Comparison of ENCODE assay signal across 10 cellular contexts in the genomic region with DNA sequence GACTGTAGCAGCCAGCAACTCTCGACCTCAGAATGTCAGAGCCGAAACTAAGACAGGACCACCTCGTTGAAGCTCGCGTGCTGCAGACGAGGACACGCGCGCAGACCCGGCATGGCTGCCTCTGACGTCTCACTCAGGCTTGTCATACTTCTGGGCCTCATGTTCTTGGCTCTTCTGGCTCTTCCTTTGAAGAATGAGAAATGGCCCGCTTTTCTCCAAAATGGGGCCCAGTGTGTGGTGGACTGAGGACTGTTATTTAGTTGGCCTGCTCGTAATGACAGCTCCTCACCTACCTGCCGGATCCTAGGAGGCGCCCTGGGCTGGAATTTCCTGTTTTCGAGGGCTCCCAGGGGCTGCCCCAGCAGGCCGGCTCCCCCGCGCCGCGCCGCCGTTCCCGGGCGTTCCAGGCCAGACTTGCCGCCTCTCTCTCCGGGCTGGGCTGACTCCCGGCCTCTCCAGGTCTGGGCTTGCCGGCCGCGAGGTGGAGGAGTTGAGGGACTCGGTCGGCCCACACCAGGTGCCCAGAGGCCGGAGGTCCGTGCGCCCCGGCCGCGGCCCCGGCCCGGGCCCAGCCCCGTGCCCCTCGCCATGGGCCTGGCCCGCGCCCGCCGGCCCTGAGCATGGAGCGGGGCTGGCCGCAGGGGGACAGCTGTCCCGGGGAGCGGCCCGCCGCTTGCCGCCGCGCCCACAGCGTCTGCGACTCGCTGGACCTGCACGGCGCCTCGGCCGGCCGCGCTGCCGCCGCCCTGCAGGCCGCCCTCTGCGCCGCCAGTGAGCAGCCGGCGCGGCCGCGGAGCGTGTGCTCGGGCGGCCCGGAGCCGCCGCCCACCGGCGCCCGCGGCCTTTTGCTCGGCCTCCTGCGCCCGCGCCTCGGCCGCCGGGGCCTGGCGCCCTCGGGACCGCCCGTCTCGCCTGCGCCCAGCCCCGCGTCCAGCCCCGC. TPM values are rescaled to one million over a fixed set of nuclear protein-coding genes. Genes with fewer than 3 reads are reported as not detected.
DNase-seq lines count a peak whose midpoint lies in the region; ATAC-seq and TF ChIP-seq lines count a peak whose summit lies in the region.
"Had no signal": no experiment of that assay in that cellular context is flagged by ENCODE, and none has a peak within 500 bp of the region (broad histone marks: within the 10 kb centered on the region; RNA-seq: fewer than 3 reads in every experiment).

No MANE protein-coding gene starts in this region.

- H3K4me3 ChIP-seq in colonic mucosa (peak overlapping the region; percentile 24), mucosa of stomach (ENCODE audit: low read length) (no peak overlapping the region)
- H3K4me3 ChIP-seq: gastrocnemius medialis had no signal

- peak overlapping the region in 1 of 2 donors; percentile 34 for H3K9ac ChIP-seq in colonic mucosa (ENCODE audit: low read depth in 2 of 2, low read length in 2 of 2)
- H3K9ac ChIP-seq in mucosa of stomach (ENCODE audit: low read length), result peak overlapping the region; percentile 45

- H3K27ac ChIP-seq in colonic mucosa, result no peak overlapping the region
- H3K27ac ChIP-seq: gastrocnemius medialis had no signal

- TF ChIP-seq CTCF in colonic mucosa (IDR thresholded peaks at IDR 0.05), result no peak

- no peaks in the 10 kb centered on the region for H3K9me3 ChIP-seq in colonic mucosa
- H3K9me3 ChIP-seq in mucosa of stomach (ENCODE audit: control insufficient read depth, low read length), result no peaks in the 10 kb centered on the region
- H3K9me3 ChIP-seq: gastrocnemius medialis had no signal

- no peaks in the 10 kb centered on the region for H3K36me3 ChIP-seq in colonic mucosa
- H3K36me3 ChIP-seq in mucosa of stomach (ENCODE audit: control insufficient read depth, insufficient read depth, low read length), result no peaks in the 10 kb centered on the region

- no peak for ATAC-seq in GM18520 (IDR thresholded peaks at IDR 0.05; ENCODE audit: unreplicated experiment)

- peak; percentile 52 for DNase-seq in AG20443 (ENCODE audit: low spot score)
- peak; percentile 66 for DNase-seq in HT-29 (ENCODE audit: low spot score)
- DNase-seq in colonic mucosa, result peak; percentile 46
- no peak for DNase-seq in NCI-H2081 treated with DMSO at 0.1 percent for 48 hours (lab: John Stamatoyannopoulos, UW)
- DNase-seq in putamen (ENCODE audit: low spot score), result no peak
- DNase-seq in SHP77 (lab: John Stamatoyannopoulos, UW), result no peak
- DNase-seq: gastrocnemius medialis had no signal

- H3K4me1 ChIP-seq in colonic mucosa (peaks cover 22% of the 10 kb centered on the region), mucosa of stomach (ENCODE audit: control insufficient read depth, insufficient read depth, low read length) (peaks cover 45% of the 10 kb centered on the region)

- H3K27me3 ChIP-seq in colonic mucosa (no peaks in the 10 kb centered on the region), mucosa of stomach (ENCODE audit: control insufficient read depth, insufficient read depth, low read length) (no peaks in the 10 kb centered on the region)
- H3K27me3 ChIP-seq: gastrocnemius medialis had no signal

- intact Hi-C loops in colonic mucosa (cut with DNase I), result loop anchor here (5.0 kb wide), 1 partner anchor 82 kb away; no protein-coding TSS in a partner anchor

RNA-seq across cellular contexts. Expression of a gene that starts 28.1 kb away (rescaled TPM):
- total RNA-seq in HT-29 (2014; rRNA removed; shearing (Covaris generic)), result 140 and 162 TPM in 2 replicates
- total RNA-seq in colonic mucosa, result 10 to 100 TPM; 50.8 to 79.2 TPM

RNA-seq across cellular contexts. Expression of a gene that starts 31.1 kb away (rescaled TPM):
- 258 and 264 TPM in 2 replicates for total RNA-seq in HT-29 (2014; rRNA removed; shearing (Covaris generic))
- total RNA-seq in colonic mucosa, result 100 to 1,000 TPM in 1 of 2 donors, 10 to 100 TPM in 1; 73.4 to 103 TPM

RNA-seq across cellular contexts. Expression of a gene that starts 33.8 kb away (rescaled TPM):
- total RNA-seq in HT-29 (2014; rRNA removed; shearing (Covaris generic)), result 265 and 300 TPM in 2 replicates
- total RNA-seq in colonic mucosa, result 100 to 1,000 TPM in 1 of 2 donors, 10 to 100 TPM in 1; 67.0 to 149 TPM

RNA-seq across cellular contexts. Expression of a gene that starts 53.1 kb away (rescaled TPM):
- total RNA-seq in HT-29 (2014; rRNA removed; shearing (Covaris generic)), result not detected in 2 replicates
- not detected for total RNA-seq in colonic mucosa
- total RNA-seq: G401 had no signal

RNA-seq across cellular contexts. Expression of a gene that starts 55.0 kb away (rescaled TPM):
- 851 and 1,005 TPM in 2 replicates for total RNA-seq in HT-29 (2014; rRNA removed; shearing (Covaris generic))
- total RNA-seq in colonic mucosa, result 100 to 1,000 TPM in 1 of 2 donors, 10 to 100 TPM in 1; 76.7 to 169 TPM

Comparison
In these comparisons a context has a peak if more than half of its experiments do, and no peak if none do; other contexts are left out.
1. DNase-seq: peak in AG20443 (single experiment), HT-29 (single experiment) and colonic mucosa (single experiment); none in NCI-H2081 treated with DMSO at 0.1 percent for 48 hours (single experiment), putamen (single experiment) and SHP77 (0 of 2).